In genomic region chr11:69554849-69555248, GRCh38 we compare ENCODE assay signal across 1 cellular context.
TF ChIP-seq lines count a peak whose summit lies in the region.

No MANE protein-coding gene starts in this region.

TF ChIP-seq in H1, 55 proteins besides CTCF, POLR2A, EP300 and RAD21 (continued from another document):
- no peak for TF ChIP-seq CTBP2 (IDR thresholded peaks at IDR 0.05; ENCODE audit: borderline replicate concordance, insufficient read depth, insufficient read length, low read length)
- TF ChIP-seq CHD1 (IDR thresholded peaks at IDR 0.05; ENCODE audit: low read depth, low read length), result no peak
- no peak for TF ChIP-seq TBP (IDR thresholded peaks at IDR 0.05; ENCODE audit: low read depth, low read length)
- TF ChIP-seq SAP30 (IDR thresholded peaks at IDR 0.05; ENCODE audit: insufficient read depth, insufficient replicate concordance, low read length), result no peak
- no peak for TF ChIP-seq ASH2L (IDR thresholded peaks at IDR 0.05; ENCODE audit: low read length)
- no peak for TF ChIP-seq HDAC2 (IDR thresholded peaks at IDR 0.05; ENCODE audit: borderline replicate concordance in 1 of 2, low read depth in 2 of 2, low read length in 2 of 2)
TF ChIP-seq in H1: peak in this region for 0.
